ENCODE assay signal across 1 cellular context in the genomic region with DNA sequence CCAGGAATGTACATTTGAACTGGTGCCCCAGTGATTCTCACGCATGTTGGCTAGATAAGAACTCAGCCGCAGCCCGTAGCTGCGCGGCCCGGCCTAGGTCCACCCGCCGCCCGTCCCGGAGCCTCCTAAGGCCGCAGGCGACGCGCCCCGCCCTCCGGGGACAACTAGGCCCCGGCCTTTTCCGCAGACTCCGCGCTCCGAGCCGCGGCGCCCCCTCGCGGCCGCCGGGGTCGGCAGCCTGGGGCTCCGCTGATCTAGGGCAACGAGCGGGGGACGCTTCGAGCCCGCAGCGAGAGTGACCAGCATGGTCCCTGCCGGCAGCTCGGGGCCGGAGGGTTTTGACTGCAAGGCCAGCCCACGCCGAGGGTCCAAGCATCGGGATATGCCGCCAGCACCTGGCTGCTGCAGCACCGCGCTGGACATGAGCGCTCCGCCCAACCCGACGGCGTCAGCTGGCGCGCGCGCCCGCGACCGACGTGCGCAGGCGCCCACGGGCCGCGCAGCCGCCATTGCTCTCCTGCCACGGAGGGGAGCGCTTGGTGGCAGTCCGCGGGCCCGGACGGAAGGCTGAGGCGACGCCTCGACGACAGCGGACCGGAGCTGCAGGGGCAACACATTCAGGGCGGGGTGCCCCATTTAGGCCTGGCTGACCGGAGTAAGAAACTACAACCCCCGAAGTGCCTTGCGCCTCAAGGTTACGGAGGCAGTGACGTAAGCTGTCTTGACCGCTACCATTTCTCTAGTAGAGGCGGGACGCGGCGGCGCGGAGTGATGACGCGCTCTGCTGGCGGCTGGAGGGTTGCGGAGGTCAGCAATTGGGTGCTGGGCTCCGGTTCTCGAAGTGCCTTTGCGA.
A peak's percentile ranks its signal among the peaks of the same experiment; 100 is the strongest.
TF ChIP-seq lines count a peak whose summit lies in the region.

Gene AP5S1, plus strand, starts transcription at position 500 of the 853 bp plus-strand sequence. CDS start 1,571 bp downstream, outside the sequence.

TF ChIP-seq in HepG2, 621 proteins besides CTCF, POLR2A, EP300 and RAD21 (continued from another document and continues in another):
- TF ChIP-seq ZNF740 (CRISPR knock-in tag; IDR thresholded peaks at IDR 0.05) (peak; percentile 87), AHR (CRISPR knock-in tag; IDR thresholded peaks at IDR 0.05) (peak; percentile 88), ZNF780A (CRISPR knock-in tag; IDR thresholded peaks at IDR 0.05) (0 out of 2 replicates have a peak, but pooled peaks have one; percentile 91), ZNF44 (CRISPR knock-in tag; IDR thresholded peaks at IDR 0.05) (peak; percentile 83), NFIC (IDR thresholded peaks at IDR 0.05; ENCODE audit: low read length) (no peak), E2F1 (CRISPR knock-in tag; IDR thresholded peaks at IDR 0.05) (peak; percentile 92; the same call in 1 of the 2 replicates), ZNF143 (CRISPR knock-in tag; IDR thresholded peaks at IDR 0.05) (peak; percentile 96), ZNF33A (CRISPR knock-in tag; IDR thresholded peaks at IDR 0.05; ENCODE audit: borderline replicate concordance) (no peak), ZBTB26 (CRISPR knock-in tag; IDR thresholded peaks at IDR 0.05; ENCODE audit: borderline replicate concordance) (peak; percentile 68; the same call in 1 of the 2 replicates), SIN3A (IDR thresholded peaks at IDR 0.05; ENCODE audit: borderline replicate concordance, low read depth, low read length) (peak; percentile 92), TBL1XR1 (IDR thresholded peaks at IDR 0.05; ENCODE audit: borderline replicate concordance, low read length, partially characterized antibody) (peak; percentile 69), TBX3 (IDR thresholded peaks at IDR 0.05; ENCODE audit: borderline replicate concordance) (0 out of 2 replicates have a peak, but pooled peaks have one; percentile 19), RFXAP (CRISPR knock-in tag; IDR thresholded peaks at IDR 0.05; ENCODE audit: borderline replicate concordance) (peak; percentile 95), ZBTB4 (CRISPR knock-in tag; IDR thresholded peaks at IDR 0.05; ENCODE audit: borderline replicate concordance) (peak; percentile 92), ZNF670 (CRISPR knock-in tag; IDR thresholded peaks at IDR 0.05; ENCODE audit: borderline replicate concordance) (peak; percentile 58; the same call in 1 of the 2 replicates), DMAP1 (CRISPR knock-in tag; IDR thresholded peaks at IDR 0.05) (peak; percentile 98), IKZF5 (CRISPR knock-in tag; IDR thresholded peaks at IDR 0.05) (peak; percentile 91), ZNF383 (CRISPR knock-in tag; IDR thresholded peaks at IDR 0.05; ENCODE audit: borderline replicate concordance) (0 out of 2 replicates have a peak, but pooled peaks have one; percentile 43), KLF9 (CRISPR knock-in tag; IDR thresholded peaks at IDR 0.05; ENCODE audit: low read depth) (peak; percentile 67; the same call in 1 of the 2 replicates), ZSCAN20 (CRISPR knock-in tag; IDR thresholded peaks at IDR 0.05; ENCODE audit: borderline replicate concordance) (peak; percentile 96), THYN1 (CRISPR knock-in tag; IDR thresholded peaks at IDR 0.05; ENCODE audit: borderline replicate concordance, low read depth) (0 out of 2 replicates have a peak, but pooled peaks have one; percentile 58), XBP1 (CRISPR knock-in tag; IDR thresholded peaks at IDR 0.05) (peak; percentile 87), ATF7-NPFF (CRISPR knock-in tag; IDR thresholded peaks at IDR 0.05; ENCODE audit: low read depth) (peak; percentile 96), ZNF501 (CRISPR knock-in tag; IDR thresholded peaks at IDR 0.05) (peak; percentile 99), IRX3 (CRISPR knock-in tag; IDR thresholded peaks at IDR 0.05; ENCODE audit: borderline replicate concordance, low read depth) (peak; percentile 77; the same call in 1 of the 2 replicates), JUN (CRISPR knock-in tag; IDR thresholded peaks at IDR 0.05) (peak; percentile 65), CBX1 (IDR thresholded peaks at IDR 0.05; ENCODE audit: low read depth) (peak; percentile 63), DPF2 (CRISPR knock-in tag; IDR thresholded peaks at IDR 0.05; ENCODE audit: borderline replicate concordance, low read depth) (peak; percentile 70; the same call in 1 of the 2 replicates), SIN3B (IDR thresholded peaks at IDR 0.05; ENCODE audit: low read length) (peak; percentile 85), KDM2A (CRISPR knock-in tag; IDR thresholded peaks at IDR 0.05; ENCODE audit: borderline replicate concordance, low read depth) (peak; percentile 98), NFE2L1 (CRISPR knock-in tag; IDR thresholded peaks at IDR 0.05; ENCODE audit: borderline replicate concordance) (no peak), KMT2B (CRISPR knock-in tag; IDR thresholded peaks at IDR 0.05) (peak; percentile 99), NAIF1 (CRISPR knock-in tag; IDR thresholded peaks at IDR 0.05; ENCODE audit: borderline replicate concordance) (peak; percentile 89), ZKSCAN8 (CRISPR knock-in tag; IDR thresholded peaks at IDR 0.05; ENCODE audit: borderline replicate concordance) (peak; percentile 90; the same call in 1 of the 2 replicates), POLR2AphosphoS5 (IDR thresholded peaks at IDR 0.05; ENCODE audit: low read depth, low read length) (peak; percentile 87)
- TF ChIP-seq, protein P1, sequence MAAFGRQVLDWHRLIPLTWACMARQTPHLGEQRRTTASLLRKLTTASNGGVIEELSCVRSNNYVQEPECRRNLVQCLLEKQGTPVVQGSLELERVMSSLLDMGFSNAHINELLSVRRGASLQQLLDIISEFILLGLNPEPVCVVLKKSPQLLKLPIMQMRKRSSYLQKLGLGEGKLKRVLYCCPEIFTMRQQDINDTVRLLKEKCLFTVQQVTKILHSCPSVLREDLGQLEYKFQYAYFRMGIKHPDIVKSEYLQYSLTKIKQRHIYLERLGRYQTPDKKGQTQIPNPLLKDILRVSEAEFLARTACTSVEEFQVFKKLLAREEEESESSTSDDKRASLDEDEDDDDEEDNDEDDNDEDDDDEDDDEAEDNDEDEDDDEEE (CRISPR knock-in tag; IDR thresholded peaks at IDR 0.05), result peak; percentile 92
- TF ChIP-seq, protein P2, sequence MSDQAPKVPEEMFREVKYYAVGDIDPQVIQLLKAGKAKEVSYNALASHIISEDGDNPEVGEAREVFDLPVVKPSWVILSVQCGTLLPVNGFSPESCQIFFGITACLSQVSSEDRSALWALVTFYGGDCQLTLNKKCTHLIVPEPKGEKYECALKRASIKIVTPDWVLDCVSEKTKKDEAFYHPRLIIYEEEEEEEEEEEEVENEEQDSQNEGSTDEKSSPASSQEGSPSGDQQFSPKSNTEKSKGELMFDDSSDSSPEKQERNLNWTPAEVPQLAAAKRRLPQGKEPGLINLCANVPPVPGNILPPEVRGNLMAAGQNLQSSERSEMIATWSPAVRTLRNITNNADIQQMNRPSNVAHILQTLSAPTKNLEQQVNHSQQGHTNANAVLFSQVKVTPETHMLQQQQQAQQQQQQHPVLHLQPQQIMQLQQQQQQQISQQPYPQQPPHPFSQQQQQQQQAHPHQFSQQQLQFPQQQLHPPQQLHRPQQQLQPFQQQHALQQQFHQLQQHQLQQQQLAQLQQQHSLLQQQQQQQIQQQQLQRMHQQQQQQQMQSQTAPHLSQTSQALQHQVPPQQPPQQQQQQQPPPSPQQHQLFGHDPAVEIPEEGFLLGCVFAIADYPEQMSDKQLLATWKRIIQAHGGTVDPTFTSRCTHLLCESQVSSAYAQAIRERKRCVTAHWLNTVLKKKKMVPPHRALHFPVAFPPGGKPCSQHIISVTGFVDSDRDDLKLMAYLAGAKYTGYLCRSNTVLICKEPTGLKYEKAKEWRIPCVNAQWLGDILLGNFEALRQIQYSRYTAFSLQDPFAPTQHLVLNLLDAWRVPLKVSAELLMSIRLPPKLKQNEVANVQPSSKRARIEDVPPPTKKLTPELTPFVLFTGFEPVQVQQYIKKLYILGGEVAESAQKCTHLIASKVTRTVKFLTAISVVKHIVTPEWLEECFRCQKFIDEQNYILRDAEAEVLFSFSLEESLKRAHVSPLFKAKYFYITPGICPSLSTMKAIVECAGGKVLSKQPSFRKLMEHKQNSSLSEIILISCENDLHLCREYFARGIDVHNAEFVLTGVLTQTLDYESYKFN (CRISPR knock-in tag; conservative IDR thresholded peaks at IDR 0.05), result peak; percentile 66
- TF ChIP-seq, protein P3, sequence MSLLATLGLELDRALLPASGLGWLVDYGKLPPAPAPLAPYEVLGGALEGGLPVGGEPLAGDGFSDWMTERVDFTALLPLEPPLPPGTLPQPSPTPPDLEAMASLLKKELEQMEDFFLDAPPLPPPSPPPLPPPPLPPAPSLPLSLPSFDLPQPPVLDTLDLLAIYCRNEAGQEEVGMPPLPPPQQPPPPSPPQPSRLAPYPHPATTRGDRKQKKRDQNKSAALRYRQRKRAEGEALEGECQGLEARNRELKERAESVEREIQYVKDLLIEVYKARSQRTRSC (CRISPR knock-in tag; IDR thresholded peaks at IDR 0.05; ENCODE audit: low read depth), result peak; percentile 45; the same call in 1 of the 2 replicates
- TF ChIP-seq, protein P4, sequence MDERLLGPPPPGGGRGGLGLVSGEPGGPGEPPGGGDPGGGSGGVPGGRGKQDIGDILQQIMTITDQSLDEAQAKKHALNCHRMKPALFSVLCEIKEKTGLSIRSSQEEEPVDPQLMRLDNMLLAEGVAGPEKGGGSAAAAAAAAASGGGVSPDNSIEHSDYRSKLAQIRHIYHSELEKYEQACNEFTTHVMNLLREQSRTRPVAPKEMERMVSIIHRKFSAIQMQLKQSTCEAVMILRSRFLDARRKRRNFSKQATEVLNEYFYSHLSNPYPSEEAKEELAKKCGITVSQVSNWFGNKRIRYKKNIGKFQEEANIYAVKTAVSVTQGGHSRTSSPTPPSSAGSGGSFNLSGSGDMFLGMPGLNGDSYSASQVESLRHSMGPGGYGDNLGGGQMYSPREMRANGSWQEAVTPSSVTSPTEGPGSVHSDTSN (CRISPR knock-in tag; IDR thresholded peaks at IDR 0.05), result 0 out of 2 replicates have a peak, but pooled peaks have one; percentile 18
